8 cellular contexts compared by ENCODE assay signal in the genomic region with DNA sequence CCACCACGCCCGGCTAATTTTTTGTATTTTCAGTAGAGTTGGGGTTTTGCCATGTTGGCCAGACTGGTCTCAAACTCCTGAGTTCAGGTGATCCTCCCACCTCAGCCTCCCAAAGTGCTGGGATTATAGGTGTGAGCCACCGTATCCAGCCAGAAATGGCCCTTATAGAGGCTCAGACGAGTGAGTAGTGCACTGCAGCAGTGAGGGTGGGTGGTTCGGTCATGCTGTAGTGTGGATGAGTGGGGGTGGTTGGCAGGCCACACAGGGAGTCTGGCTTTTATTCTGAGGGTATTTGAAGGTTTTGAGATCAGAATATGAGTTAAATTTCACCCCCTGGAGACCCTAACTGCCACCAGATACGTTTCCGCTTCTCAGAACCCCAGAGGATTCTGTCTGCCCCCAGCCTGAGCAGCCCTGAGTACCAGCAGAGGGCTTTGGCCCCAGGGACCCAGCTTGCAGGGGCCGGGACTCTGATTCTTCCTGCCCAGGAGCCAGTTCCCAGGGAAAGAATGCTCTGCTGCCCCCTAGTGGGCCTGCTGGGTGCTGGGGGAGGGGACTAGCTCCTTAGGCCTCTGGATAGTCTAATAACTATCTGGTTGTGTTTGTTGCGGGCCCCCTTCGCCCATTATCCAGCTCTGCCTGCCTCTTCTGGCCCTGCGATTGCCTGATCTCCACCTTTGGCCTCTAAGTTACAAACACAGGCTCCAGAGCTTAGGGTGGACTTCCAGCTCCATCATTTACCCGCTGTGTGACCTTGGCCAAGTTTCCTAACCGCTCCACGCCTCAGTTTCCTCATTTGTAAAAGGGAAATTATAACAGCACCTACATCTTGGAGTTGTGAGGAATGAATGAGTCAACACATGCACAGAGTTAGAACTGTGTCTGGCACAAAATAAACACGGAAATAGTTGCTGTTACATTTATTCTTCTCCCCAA. TPM values are rescaled to one million over a fixed set of nuclear protein-coding genes. Genes with fewer than 3 reads are reported as not detected.
A peak's percentile ranks its signal among the peaks of the same experiment; 100 is the strongest.
DNase-seq lines count a peak whose midpoint lies in the region; ATAC-seq and TF ChIP-seq lines count a peak whose summit lies in the region.

No MANE protein-coding gene starts in this region.

- DNase-seq in GM13976 (ENCODE audit: low spot score) (peak; percentile 87), OCI-M2 (lab: John Stamatoyannopoulos, UW; ENCODE audit: unreplicated experiment) (peak; percentile 76), activated T-cell treated with anti-CD3 and anti-CD28 coated beads for 4 hours (peak; percentile 94), epithelial cell of proximal tubule (ENCODE audit: low read depth) (no peak), myocyte (ENCODE audit: low read depth) (peak; percentile 92)
- peak; percentile 81 for DNase-seq in Jurkat, Clone E6-1 (ENCODE audit: low read depth, low spot score)
- DNase-seq in stimulated activated CD8-positive, alpha-beta memory T cell treated with anti-CD3 and anti-CD28 coated beads, Interleukin-4, amount 100 ng/mL, for 48 hours, result peak; percentile 98

- TF ChIP-seq CTCF in GM13976 (IDR thresholded peaks at IDR 0.05; ENCODE audit: borderline replicate concordance, control extremely low read depth, extremely low read depth, insufficient read depth, missing control alignments) (peak; percentile 93), epithelial cell of proximal tubule (conservative IDR thresholded peaks at IDR 0.05; ENCODE audit: low read depth, low read length) (peak; percentile 97)

- in situ Hi-C loops in GM13976 (cut with MboI; ENCODE audit: low sequenced_read_pairs, unreplicated experiment), result loop anchor here (25.0 kb wide), 2 partner anchors 222 to 297 kb away; partner anchors contain the start of genes BOLA2B, CORO1A, GDPD3 and MAPK3

- no peak overlapping the region for H3K4me3 ChIP-seq in Jurkat, Clone E6-1 (ENCODE audit: low read length)
- no peak overlapping the region for H3K4me3 ChIP-seq in epithelial cell of proximal tubule (ENCODE audit: low read depth, low read length)

- ATAC-seq in GM19452 (IDR thresholded peaks at IDR 0.05; ENCODE audit: unreplicated experiment), result no peak

RNA-seq across cellular contexts. Expression of gene ZNF771, which starts 2.0 kb away (rescaled TPM):
- 7.0 TPM for polyA plus RNA-seq in Jurkat, Clone E6-1 (2012; ENCODE audit: insufficient read depth, insufficient read length)
- total RNA-seq in epithelial cell of proximal tubule, result 6.1 and 13.1 TPM in 2 replicates
- total RNA-seq in myocyte, result 27.7 and 33.6 TPM in 2 replicates
- polyA plus RNA-seq in myocyte (2012), result 11.2 TPM

RNA-seq across cellular contexts. Expression of gene ZNF48, which starts 14.2 kb away (rescaled TPM):
- 13.1 TPM for polyA plus RNA-seq in Jurkat, Clone E6-1 (2012; ENCODE audit: insufficient read depth, insufficient read length)
- total RNA-seq in epithelial cell of proximal tubule (12.6 and 15.6 TPM in 2 replicates), myocyte (13.2 and 20.8 TPM in 2 replicates)
- polyA plus RNA-seq in myocyte (2012), result 7.8 TPM

RNA-seq across cellular contexts. Expression of gene DCTPP1, which starts 20.4 kb away (rescaled TPM):
- polyA plus RNA-seq in Jurkat, Clone E6-1 (2012; ENCODE audit: insufficient read depth, insufficient read length), result 107 TPM
- total RNA-seq in epithelial cell of proximal tubule (108 and 136 TPM in 2 replicates), myocyte (8.6 and 12.5 TPM in 2 replicates)
- polyA plus RNA-seq in myocyte (2012), result 27.1 TPM

RNA-seq across cellular contexts. Expression of gene SEPTIN1, which starts 27.0 kb away (rescaled TPM):
- polyA plus RNA-seq in Jurkat, Clone E6-1 (2012; ENCODE audit: insufficient read depth, insufficient read length), result 235 TPM
- 0.23 TPM in 1 of 2 replicates, not detected in the other for total RNA-seq in epithelial cell of proximal tubule
- total RNA-seq in myocyte, result 0.13 TPM in 1 of 2 replicates, not detected in the other
- polyA plus RNA-seq in myocyte (2012), result 2.9 TPM

RNA-seq across cellular contexts. Expression of gene MYL11, which starts 34.8 kb away (rescaled TPM):
- not detected for polyA plus RNA-seq in Jurkat, Clone E6-1 (2012; ENCODE audit: insufficient read depth, insufficient read length)
- total RNA-seq in epithelial cell of proximal tubule (not detected in 2 replicates), myocyte (6,226 and 7,274 TPM in 2 replicates)
- 6,177 TPM for polyA plus RNA-seq in myocyte (2012)
